Comparison of ENCODE assay signal across 10 cellular contexts in the genomic region with DNA sequence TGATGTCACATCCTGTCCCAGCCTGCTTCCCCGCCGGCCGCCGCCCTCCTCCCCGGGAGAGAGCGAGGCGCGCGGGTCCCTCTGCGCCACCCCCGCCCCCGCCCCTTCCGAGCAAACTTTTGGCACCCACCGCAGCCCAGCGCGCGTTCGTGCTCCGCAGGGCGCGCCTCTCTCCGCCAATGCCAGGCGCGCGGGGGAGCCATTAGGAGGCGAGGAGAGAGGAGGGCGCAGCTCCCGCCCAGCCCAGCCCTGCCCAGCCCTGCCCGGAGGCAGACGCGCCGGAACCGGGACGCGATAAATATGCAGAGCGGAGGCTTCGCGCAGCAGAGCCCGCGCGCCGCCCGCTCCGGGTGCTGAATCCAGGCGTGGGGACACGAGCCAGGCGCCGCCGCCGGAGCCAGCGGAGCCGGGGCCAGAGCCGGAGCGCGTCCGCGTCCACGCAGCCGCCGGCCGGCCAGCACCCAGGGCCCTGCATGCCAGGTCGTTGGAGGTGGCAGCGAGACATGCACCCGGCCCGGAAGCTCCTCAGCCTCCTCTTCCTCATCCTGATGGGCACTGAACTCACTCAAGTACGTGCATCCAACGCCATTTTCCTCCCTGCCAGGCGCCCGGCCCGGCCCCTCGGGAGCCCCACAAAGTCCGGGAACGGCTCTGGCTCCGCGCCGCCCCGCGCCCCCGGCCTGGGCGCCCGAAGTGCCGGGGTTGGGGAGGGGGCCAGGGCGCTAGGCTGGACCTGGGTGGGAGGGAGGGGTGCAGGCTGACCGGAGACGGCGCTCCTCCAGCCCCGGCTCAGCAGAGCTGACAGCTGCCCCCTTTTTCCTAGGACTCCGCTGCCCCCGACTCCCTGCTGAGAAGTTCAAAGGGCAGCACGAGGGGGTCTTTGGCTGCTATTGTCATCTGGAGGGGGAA. TPM values are rescaled to one million over a fixed set of nuclear protein-coding genes. Genes with fewer than 3 reads are reported as not detected.
DNase-seq lines count a peak whose midpoint lies in the region; ATAC-seq and TF ChIP-seq lines count a peak whose summit lies in the region.
"Had no signal": no experiment of that assay in that cellular context is flagged by ENCODE, and none has a peak within 500 bp of the region (broad histone marks: within the 10 kb centered on the region; RNA-seq: fewer than 3 reads in every experiment).

No MANE protein-coding gene starts in this region.

- no peak overlapping the region for H2BK15ac ChIP-seq in mesenchymal stem cell (ENCODE audit: low read depth, poor library complexity, severe bottlenecking)

- no peaks in the 10 kb centered on the region for H3K79me1 ChIP-seq in mesenchymal stem cell (replicated peaks; ENCODE audit: low read length, poor library complexity, severe bottlenecking)

- TF ChIP-seq POLR2A in tibial nerve (IDR thresholded peaks at IDR 0.05): peak in 1 of 2 donors; percentile 29

- H3K18ac ChIP-seq in mesenchymal stem cell (ENCODE audit: low read depth in 1 of 2, low read length in 2 of 2): no peak overlapping the region

- H3K36me3 ChIP-seq in colonic mucosa (no peaks in the 10 kb centered on the region), mesenchymal stem cell (ENCODE audit: control insufficient read depth in 1 of 2, insufficient read depth in 2 of 2, low read depth in 1 of 2, low read length in 2 of 2) (no peaks in the 10 kb centered on the region), tibial nerve (no peaks in the 10 kb centered on the region)
- H3K36me3 ChIP-seq: BLaER1 treated with 17β-estradiol and CSF1 and Interleukin-3, amounts not matched to agents 10 nM and 100 nM; neutrophil had no signal

- H3K9ac ChIP-seq in colonic mucosa (ENCODE audit: low read depth in 2 of 2, low read length in 2 of 2) (peak overlapping the region in 1 of 2 donors; percentile 50), mesenchymal stem cell (ENCODE audit: low read length) (peak overlapping the region; percentile 43)
- H3K9ac ChIP-seq: BLaER1 treated with 17β-estradiol and CSF1 and Interleukin-3, amounts not matched to agents 10 nM and 100 nM had no signal

- H3K27ac ChIP-seq in colonic mucosa (no peak overlapping the region), mesenchymal stem cell (ENCODE audit: low read length, poor library complexity, severe bottlenecking) (no peak overlapping the region), tibial nerve (peak overlapping the region in 2 of 4 donors; percentile 45 to 80)
- H3K27ac ChIP-seq: BLaER1 treated with 17β-estradiol and CSF1 and Interleukin-3, amounts not matched to agents 10 nM and 100 nM; neutrophil had no signal

- no peak for ATAC-seq in GM21515 (IDR thresholded peaks at IDR 0.05; ENCODE audit: unreplicated experiment)

- TF ChIP-seq CTCF in colonic mucosa (IDR thresholded peaks at IDR 0.05) (no peak), tibial nerve (IDR thresholded peaks at IDR 0.05) (peak in 1 of 5 experiments; percentile 15)

- H3K4me2 ChIP-seq in mesenchymal stem cell (ENCODE audit: low read length, poor library complexity, severe bottlenecking): peak overlapping the region; percentile 37
- H3K4me2 ChIP-seq: BLaER1 treated with 17β-estradiol and CSF1 and Interleukin-3, amounts not matched to agents 10 nM and 100 nM had no signal

- no peak overlapping the region for H4K91ac ChIP-seq in mesenchymal stem cell (ENCODE audit: low read length)

- no peak overlapping the region for H2BK12ac ChIP-seq in mesenchymal stem cell (ENCODE audit: low read length in 2 of 2)

- H3K4me1 ChIP-seq in colonic mucosa (no peaks in the 10 kb centered on the region), mesenchymal stem cell (ENCODE audit: control insufficient read depth, insufficient read depth, low read depth, low read length) (peaks cover 10% of the 10 kb centered on the region), tibial nerve (peaks cover 0 to 34% (median 0%) of the 10 kb centered on the region in 4 donors)

- no peak overlapping the region for H2AK5ac ChIP-seq in mesenchymal stem cell (ENCODE audit: low read length, severe bottlenecking)

- H2BK120ac ChIP-seq in mesenchymal stem cell (ENCODE audit: low read depth, low read length): no peak overlapping the region

- no peak overlapping the region for H4K8ac ChIP-seq in mesenchymal stem cell (ENCODE audit: low read length)

- DNase-seq in NCI-H82 (lab: John Stamatoyannopoulos, UW) (peak; percentile 74), NCI-H82 treated with DMSO at 0.1 percent for 48 hours (lab: John Stamatoyannopoulos, UW; ENCODE audit: unreplicated experiment) (no peak), colonic mucosa (peak; percentile 32), mesenchymal stem cell (no peak), tibial nerve (ENCODE audit: low spot score in 2 of 2) (peak; percentile 40 to 41), NCI-H1417 treated with DMSO at 0.1 percent for 48 hours (lab: John Stamatoyannopoulos, UW) (no peak), Kasumi-1 (lab: John Stamatoyannopoulos, UW) (no peak)

- H3K27me3 ChIP-seq in colonic mucosa (peaks cover 6% of the 10 kb centered on the region), mesenchymal stem cell (ENCODE audit: control insufficient read depth in 1 of 2, insufficient read depth in 1 of 2, low read length in 2 of 2) (peaks cover 30 to 33% of the 10 kb centered on the region in 2 experiments), tibial nerve (peaks cover 0 to 12% of the 10 kb centered on the region in 2 donors)

- H2AFZ ChIP-seq in mesenchymal stem cell (ENCODE audit: low read depth, low read length): no peak overlapping the region

- H3K9me3 ChIP-seq in colonic mucosa: no peaks in the 10 kb centered on the region
- no peaks in the 10 kb centered on the region for H3K9me3 ChIP-seq in mesenchymal stem cell (ENCODE audit: control insufficient read depth, low read length)
- H3K9me3 ChIP-seq in tibial nerve: no peaks in the 10 kb centered on the region
- H3K9me3 ChIP-seq: BLaER1 treated with 17β-estradiol and CSF1 and Interleukin-3, amounts not matched to agents 10 nM and 100 nM; neutrophil had no signal

- no peak overlapping the region for H2BK5ac ChIP-seq in mesenchymal stem cell (ENCODE audit: low read depth, low read length, poor library complexity, severe bottlenecking)

- 2% methylated on average over 63 of the region's 90 CpGs for WGBS in mesenchymal stem cell
- 0 to 1% methylated on average over 43 to 60 of the region's 90 CpGs for WGBS in tibial nerve, 2 donors

- peak in 1 of 2 donors; percentile 60 for TF ChIP-seq EP300 in tibial nerve (IDR thresholded peaks at IDR 0.05)

- no peak overlapping the region for H3K23ac ChIP-seq in mesenchymal stem cell (ENCODE audit: low read length in 2 of 2)

- H3K14ac ChIP-seq in mesenchymal stem cell (ENCODE audit: low read length in 2 of 2): no peak overlapping the region

- no peak overlapping the region for H3K4ac ChIP-seq in mesenchymal stem cell (ENCODE audit: low read depth in 1 of 2, low read length in 2 of 2)

- H3K4me3 ChIP-seq in colonic mucosa: peak overlapping the region; percentile 47
- H3K4me3 ChIP-seq in mesenchymal stem cell (ENCODE audit: insufficient read depth in 1 of 2, low read depth in 1 of 2, low read length in 2 of 2): peak overlapping the region in 1 of 2 experiments; percentile 72
- H3K4me3 ChIP-seq in tibial nerve: peak overlapping the region; percentile 48 to 83 (median 64)
- H3K4me3 ChIP-seq: BLaER1 treated with 17β-estradiol and CSF1 and Interleukin-3, amounts not matched to agents 10 nM and 100 nM had no signal

- intact Hi-C loops in colonic mucosa (cut with DNase I): no loop called here

RNA-seq across cellular contexts. Expression of a gene that starts 12.0 kb away (rescaled TPM):
- total RNA-seq in colonic mucosa (1 to 10 TPM; 3.8 to 8.9 TPM), tibial nerve (10 to 100 TPM; 30.3 to 63.8 (median 38.3) TPM)
- polyA plus RNA-seq in mesenchymal stem cell (2013, experiment 1 of 2): 0.18 TPM
- 0.21 TPM for polyA plus RNA-seq in mesenchymal stem cell (2013, experiment 2 of 2)

Comparison
In these comparisons a context has a peak if more than half of its experiments do, and no peak if none do; other contexts are left out.
1. DNase-seq: peak in NCI-H82 (single experiment), colonic mucosa (single experiment) and tibial nerve (2 of 2); none in NCI-H82 treated with DMSO at 0.1 percent for 48 hours (single experiment), mesenchymal stem cell (single experiment), NCI-H1417 treated with DMSO at 0.1 percent for 48 hours (single experiment) and Kasumi-1 (0 of 2).